Comparison of ENCODE assay signal across 26 cellular contexts in the genomic region with DNA sequence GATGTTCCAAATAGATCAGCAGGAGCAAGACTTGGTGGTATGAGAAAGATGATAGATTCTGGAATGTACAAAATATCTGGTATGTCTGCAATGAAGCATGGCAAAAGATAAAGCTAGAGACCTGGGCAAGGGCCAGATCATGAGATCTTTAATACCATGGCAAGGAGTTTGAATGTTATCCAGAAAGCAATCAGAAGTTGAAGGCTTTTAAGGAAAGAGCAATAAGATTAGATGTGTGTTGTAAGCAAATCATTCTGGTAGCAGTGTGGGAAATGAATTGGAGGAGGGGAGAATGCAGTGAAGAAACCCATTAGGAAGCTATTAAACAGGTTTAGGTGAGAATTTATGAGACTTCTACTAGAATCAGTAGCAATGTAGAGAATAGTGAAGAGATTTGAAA. TPM values are rescaled to one million over a fixed set of nuclear protein-coding genes. Genes with fewer than 3 reads are reported as not detected.
"Had no signal": no experiment of that assay in that cellular context is flagged by ENCODE, and none has a peak within 500 bp of the region (broad histone marks: within the 10 kb centered on the region; RNA-seq: fewer than 3 reads in every experiment).

No MANE protein-coding gene starts in this region.

- H3K27me3 ChIP-seq: colonic mucosa, esophagus squamous epithelium, gastroesophageal sphincter had no signal

- H3K4me3 ChIP-seq: colonic mucosa, coronary artery, dorsolateral prefrontal cortex, esophagus squamous epithelium, gastrocnemius medialis, gastroesophageal sphincter, heart left ventricle, heart right ventricle had no signal

- ATAC-seq: effector memory CD8-positive, alpha-beta T cell; esophagus mucosa; foreskin keratinocyte; gastrocnemius medialis; gastroesophageal sphincter; heart left ventricle; heart right ventricle had no signal

- DNase-seq: colonic mucosa; cortex of kidney; dermis blood vessel endothelial cell; dorsolateral prefrontal cortex; effector CD4-positive, alpha-beta T cell; effector CD8-positive, alpha-beta T cell; effector memory CD4-positive, alpha-beta T cell; effector memory CD8-positive, alpha-beta T cell; endodermal cell; erythroblast; esophagus squamous epithelium; foreskin fibroblast; foreskin keratinocyte; foreskin melanocyte; gastrocnemius medialis; glutamatergic neuron; head of caudate nucleus; heart left ventricle; heart right ventricle had no signal

- H3K36me3 ChIP-seq: colonic mucosa, esophagus squamous epithelium, gastrocnemius medialis, gastroesophageal sphincter, heart left ventricle, heart right ventricle had no signal

- H3K4me1 ChIP-seq: colonic mucosa, esophagus squamous epithelium, foreskin keratinocyte, gastrocnemius medialis, gastroesophageal sphincter, heart left ventricle, heart right ventricle had no signal

- H3K9me3 ChIP-seq: colonic mucosa, esophagus squamous epithelium, gastrocnemius medialis, gastroesophageal sphincter, heart left ventricle, heart right ventricle had no signal

- H3K27ac ChIP-seq: colonic mucosa, coronary artery, dorsolateral prefrontal cortex, epithelial cell of prostate, esophagus squamous epithelium, foreskin keratinocyte, gastrocnemius medialis, gastroesophageal sphincter, heart left ventricle, heart right ventricle had no signal

RNA-seq across cellular contexts. Expression of gene SYT9, which starts 32.2 kb away (rescaled TPM):
- total RNA-seq: endothelial cell of umbilical vein, esophagus mucosa, fibroblast of lung, foreskin keratinocyte, glomerular endothelial cell had no signal
- polyA plus RNA-seq: fibroblast of lung had no signal
